In the genomic region with DNA sequence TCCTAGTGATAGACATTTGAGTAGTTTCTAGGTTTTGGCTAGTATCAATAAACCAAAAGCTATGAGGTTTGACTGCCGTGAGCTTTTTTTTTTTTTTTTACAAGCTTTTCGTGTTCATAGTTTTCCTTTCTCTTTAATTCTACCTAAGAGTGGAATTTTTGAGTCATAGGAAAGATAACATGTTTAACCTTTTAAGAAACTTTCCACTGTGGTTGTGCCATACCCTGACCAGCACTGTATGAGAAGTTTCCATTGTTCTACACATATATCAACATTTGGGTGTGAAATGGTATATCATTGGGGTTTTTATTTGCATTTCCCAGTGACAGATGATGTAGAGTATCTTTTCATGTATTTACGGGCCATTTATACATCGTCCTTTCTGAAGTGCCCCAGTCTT, we compare ENCODE assay signal across 8 cellular contexts. TPM values are rescaled to one million over a fixed set of nuclear protein-coding genes. Genes with fewer than 3 reads are reported as not detected.
A peak's percentile ranks its signal among the peaks of the same experiment; 100 is the strongest.
DNase-seq lines count a peak whose midpoint lies in the region; ATAC-seq, FAIRE-seq and TF ChIP-seq lines count a peak whose summit lies in the region.

No MANE protein-coding gene starts in this region.

- no peak for FAIRE-seq in GM12892 (lab: Jason Lieb, UNC)

- no peak for TF ChIP-seq CTCF in AG09309 (IDR thresholded peaks at IDR 0.05; ENCODE audit: control insufficient read depth, insufficient read depth, low read depth, low read length, missing control alignments)

- H3K4me3 ChIP-seq in AG09309 (ENCODE audit: control insufficient read depth, low read depth, low read length): no peak overlapping the region

- TF ChIP-seq POLR2A in GM12892 (IDR thresholded peaks at IDR 0.05; ENCODE audit: low read depth, low read length): no peak

- ATAC-seq in GM19397 (IDR thresholded peaks at IDR 0.05; ENCODE audit: unreplicated experiment): peak; percentile 48
- peak; percentile 90 for ATAC-seq in HG03342 (IDR thresholded peaks at IDR 0.05; ENCODE audit: unreplicated experiment)

- DNase-seq in AG09309 (ENCODE audit: low read depth) (peak; percentile 52), amniotic epithelial cell (ENCODE audit: low read depth) (peak; percentile 91), RPMI8226 (no peak), DMS 273 treated with DMSO at 0.1 percent for 48 hours (lab: John Stamatoyannopoulos, UW) (no peak), GM12892 (ENCODE audit: insufficient read length) (no peak), cerebellum (ENCODE audit: low spot score) (no peak)

RNA-seq across cellular contexts. Expression of gene UBE2F, which starts 31.7 kb away (rescaled TPM):
- polyA plus RNA-seq in GM12892 (2012; ENCODE audit: missing spikeins): 16.0 TPM
- 24.6 TPM for total RNA-seq in cerebellum

Comparison
In these comparisons a context has a peak if more than half of its experiments do, and no peak if none do; other contexts are left out.
1. DNase-seq: peak in AG09309 (single experiment) and amniotic epithelial cell (single experiment); none in RPMI8226 (single experiment), DMS 273 treated with DMSO at 0.1 percent for 48 hours (single experiment), GM12892 (single experiment) and cerebellum (single experiment).